In genomic region chr6:44960898-44961297, GRCh38 we compare ENCODE assay signal across 1 cellular context.
TF ChIP-seq lines count a peak whose summit lies in the region.

No MANE protein-coding gene starts in this region.

TF ChIP-seq in K562, 482 proteins besides CTCF, POLR2A, EP300 and RAD21 (continued from another document):
- TF ChIP-seq, protein P1, sequence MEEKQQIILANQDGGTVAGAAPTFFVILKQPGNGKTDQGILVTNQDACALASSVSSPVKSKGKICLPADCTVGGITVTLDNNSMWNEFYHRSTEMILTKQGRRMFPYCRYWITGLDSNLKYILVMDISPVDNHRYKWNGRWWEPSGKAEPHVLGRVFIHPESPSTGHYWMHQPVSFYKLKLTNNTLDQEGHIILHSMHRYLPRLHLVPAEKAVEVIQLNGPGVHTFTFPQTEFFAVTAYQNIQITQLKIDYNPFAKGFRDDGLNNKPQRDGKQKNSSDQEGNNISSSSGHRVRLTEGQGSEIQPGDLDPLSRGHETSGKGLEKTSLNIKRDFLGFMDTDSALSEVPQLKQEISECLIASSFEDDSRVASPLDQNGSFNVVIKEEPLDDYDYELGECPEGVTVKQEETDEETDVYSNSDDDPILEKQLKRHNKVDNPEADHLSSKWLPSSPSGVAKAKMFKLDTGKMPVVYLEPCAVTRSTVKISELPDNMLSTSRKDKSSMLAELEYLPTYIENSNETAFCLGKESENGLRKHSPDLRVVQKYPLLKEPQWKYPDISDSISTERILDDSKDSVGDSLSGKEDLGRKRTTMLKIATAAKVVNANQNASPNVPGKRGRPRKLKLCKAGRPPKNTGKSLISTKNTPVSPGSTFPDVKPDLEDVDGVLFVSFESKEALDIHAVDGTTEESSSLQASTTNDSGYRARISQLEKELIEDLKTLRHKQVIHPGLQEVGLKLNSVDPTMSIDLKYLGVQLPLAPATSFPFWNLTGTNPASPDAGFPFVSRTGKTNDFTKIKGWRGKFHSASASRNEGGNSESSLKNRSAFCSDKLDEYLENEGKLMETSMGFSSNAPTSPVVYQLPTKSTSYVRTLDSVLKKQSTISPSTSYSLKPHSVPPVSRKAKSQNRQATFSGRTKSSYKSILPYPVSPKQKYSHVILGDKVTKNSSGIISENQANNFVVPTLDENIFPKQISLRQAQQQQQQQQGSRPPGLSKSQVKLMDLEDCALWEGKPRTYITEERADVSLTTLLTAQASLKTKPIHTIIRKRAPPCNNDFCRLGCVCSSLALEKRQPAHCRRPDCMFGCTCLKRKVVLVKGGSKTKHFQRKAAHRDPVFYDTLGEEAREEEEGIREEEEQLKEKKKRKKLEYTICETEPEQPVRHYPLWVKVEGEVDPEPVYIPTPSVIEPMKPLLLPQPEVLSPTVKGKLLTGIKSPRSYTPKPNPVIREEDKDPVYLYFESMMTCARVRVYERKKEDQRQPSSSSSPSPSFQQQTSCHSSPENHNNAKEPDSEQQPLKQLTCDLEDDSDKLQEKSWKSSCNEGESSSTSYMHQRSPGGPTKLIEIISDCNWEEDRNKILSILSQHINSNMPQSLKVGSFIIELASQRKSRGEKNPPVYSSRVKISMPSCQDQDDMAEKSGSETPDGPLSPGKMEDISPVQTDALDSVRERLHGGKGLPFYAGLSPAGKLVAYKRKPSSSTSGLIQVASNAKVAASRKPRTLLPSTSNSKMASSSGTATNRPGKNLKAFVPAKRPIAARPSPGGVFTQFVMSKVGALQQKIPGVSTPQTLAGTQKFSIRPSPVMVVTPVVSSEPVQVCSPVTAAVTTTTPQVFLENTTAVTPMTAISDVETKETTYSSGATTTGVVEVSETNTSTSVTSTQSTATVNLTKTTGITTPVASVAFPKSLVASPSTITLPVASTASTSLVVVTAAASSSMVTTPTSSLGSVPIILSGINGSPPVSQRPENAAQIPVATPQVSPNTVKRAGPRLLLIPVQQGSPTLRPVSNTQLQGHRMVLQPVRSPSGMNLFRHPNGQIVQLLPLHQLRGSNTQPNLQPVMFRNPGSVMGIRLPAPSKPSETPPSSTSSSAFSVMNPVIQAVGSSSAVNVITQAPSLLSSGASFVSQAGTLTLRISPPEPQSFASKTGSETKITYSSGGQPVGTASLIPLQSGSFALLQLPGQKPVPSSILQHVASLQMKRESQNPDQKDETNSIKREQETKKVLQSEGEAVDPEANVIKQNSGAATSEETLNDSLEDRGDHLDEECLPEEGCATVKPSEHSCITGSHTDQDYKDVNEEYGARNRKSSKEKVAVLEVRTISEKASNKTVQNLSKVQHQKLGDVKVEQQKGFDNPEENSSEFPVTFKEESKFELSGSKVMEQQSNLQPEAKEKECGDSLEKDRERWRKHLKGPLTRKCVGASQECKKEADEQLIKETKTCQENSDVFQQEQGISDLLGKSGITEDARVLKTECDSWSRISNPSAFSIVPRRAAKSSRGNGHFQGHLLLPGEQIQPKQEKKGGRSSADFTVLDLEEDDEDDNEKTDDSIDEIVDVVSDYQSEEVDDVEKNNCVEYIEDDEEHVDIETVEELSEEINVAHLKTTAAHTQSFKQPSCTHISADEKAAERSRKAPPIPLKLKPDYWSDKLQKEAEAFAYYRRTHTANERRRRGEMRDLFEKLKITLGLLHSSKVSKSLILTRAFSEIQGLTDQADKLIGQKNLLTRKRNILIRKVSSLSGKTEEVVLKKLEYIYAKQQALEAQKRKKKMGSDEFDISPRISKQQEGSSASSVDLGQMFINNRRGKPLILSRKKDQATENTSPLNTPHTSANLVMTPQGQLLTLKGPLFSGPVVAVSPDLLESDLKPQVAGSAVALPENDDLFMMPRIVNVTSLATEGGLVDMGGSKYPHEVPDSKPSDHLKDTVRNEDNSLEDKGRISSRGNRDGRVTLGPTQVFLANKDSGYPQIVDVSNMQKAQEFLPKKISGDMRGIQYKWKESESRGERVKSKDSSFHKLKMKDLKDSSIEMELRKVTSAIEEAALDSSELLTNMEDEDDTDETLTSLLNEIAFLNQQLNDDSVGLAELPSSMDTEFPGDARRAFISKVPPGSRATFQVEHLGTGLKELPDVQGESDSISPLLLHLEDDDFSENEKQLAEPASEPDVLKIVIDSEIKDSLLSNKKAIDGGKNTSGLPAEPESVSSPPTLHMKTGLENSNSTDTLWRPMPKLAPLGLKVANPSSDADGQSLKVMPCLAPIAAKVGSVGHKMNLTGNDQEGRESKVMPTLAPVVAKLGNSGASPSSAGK (IDR thresholded peaks at IDR 0.05), result 0 out of 2 replicates have a peak, but pooled peaks have one; percentile 12
- TF ChIP-seq L3MBTL2 (IDR thresholded peaks at IDR 0.05) (no peak), CHD4 (IDR thresholded peaks at IDR 0.05; ENCODE audit: insufficient read depth, insufficient replicate concordance, low read depth, low read length, poor library complexity, severe bottlenecking) (no peak), FOSL1 (tag; conservative IDR thresholded peaks at IDR 0.05) (peak; percentile 55), TRIM24 (IDR thresholded peaks at IDR 0.05) (peak in 1 of 2 experiments; percentile 34; a peak in 1 of 4 replicates), NR2C1 (IDR thresholded peaks at IDR 0.05) (peak; percentile 56; the same call in 1 of the 2 replicates), NR2C1 (tag; IDR thresholded peaks at IDR 0.05) (peak; percentile 47), ZNF589 (CRISPR knock-in tag; IDR thresholded peaks at IDR 0.05; ENCODE audit: low read depth) (peak; percentile 62; the same call in 1 of the 2 replicates), NR2C2 (CRISPR knock-in tag; IDR thresholded peaks at IDR 0.05) (no peak), NR2C2 (tag; IDR thresholded peaks at IDR 0.05) (peak; percentile 54), ZNF24 (IDR thresholded peaks at IDR 0.05) (no peak)
- TF ChIP-seq, protein P2, sequence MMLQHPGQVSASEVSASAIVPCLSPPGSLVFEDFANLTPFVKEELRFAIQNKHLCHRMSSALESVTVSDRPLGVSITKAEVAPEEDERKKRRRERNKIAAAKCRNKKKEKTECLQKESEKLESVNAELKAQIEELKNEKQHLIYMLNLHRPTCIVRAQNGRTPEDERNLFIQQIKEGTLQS (IDR thresholded peaks at IDR 0.05), result peak; percentile 52; the same call in 1 of the 2 replicates
- TF ChIP-seq, protein P2 (CRISPR knock-in tag; conservative IDR thresholded peaks at IDR 0.05), result no peak
- TF ChIP-seq, protein P3, sequence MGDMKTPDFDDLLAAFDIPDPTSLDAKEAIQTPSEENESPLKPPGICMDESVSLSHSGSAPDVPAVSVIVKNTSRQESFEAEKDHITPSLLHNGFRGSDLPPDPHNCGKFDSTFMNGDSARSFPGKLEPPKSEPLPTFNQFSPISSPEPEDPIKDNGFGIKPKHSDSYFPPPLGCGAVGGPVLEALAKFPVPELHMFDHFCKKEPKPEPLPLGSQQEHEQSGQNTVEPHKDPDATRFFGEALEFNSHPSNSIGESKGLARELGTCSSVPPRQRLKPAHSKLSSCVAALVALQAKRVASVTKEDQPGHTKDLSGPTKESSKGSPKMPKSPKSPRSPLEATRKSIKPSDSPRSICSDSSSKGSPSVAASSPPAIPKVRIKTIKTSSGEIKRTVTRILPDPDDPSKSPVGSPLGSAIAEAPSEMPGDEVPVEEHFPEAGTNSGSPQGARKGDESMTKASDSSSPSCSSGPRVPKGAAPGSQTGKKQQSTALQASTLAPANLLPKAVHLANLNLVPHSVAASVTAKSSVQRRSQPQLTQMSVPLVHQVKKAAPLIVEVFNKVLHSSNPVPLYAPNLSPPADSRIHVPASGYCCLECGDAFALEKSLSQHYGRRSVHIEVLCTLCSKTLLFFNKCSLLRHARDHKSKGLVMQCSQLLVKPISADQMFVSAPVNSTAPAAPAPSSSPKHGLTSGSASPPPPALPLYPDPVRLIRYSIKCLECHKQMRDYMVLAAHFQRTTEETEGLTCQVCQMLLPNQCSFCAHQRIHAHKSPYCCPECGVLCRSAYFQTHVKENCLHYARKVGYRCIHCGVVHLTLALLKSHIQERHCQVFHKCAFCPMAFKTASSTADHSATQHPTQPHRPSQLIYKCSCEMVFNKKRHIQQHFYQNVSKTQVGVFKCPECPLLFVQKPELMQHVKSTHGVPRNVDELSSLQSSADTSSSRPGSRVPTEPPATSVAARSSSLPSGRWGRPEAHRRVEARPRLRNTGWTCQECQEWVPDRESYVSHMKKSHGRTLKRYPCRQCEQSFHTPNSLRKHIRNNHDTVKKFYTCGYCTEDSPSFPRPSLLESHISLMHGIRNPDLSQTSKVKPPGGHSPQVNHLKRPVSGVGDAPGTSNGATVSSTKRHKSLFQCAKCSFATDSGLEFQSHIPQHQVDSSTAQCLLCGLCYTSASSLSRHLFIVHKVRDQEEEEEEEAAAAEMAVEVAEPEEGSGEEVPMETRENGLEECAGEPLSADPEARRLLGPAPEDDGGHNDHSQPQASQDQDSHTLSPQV (IDR thresholded peaks at IDR 0.05), result peak; percentile 25; the same call in 1 of the 2 replicates
